Comparison of ENCODE assay signal across 11 cellular contexts in genomic region chr16:68642436-68643064, GRCh38. TPM values are rescaled to one million over a fixed set of nuclear protein-coding genes. Genes with fewer than 3 reads are reported as not detected.
DNase-seq lines count a peak whose midpoint lies in the region; ATAC-seq and TF ChIP-seq lines count a peak whose summit lies in the region.
"Had no signal": no experiment of that assay in that cellular context is flagged by ENCODE, and none has a peak within 500 bp of the region (broad histone marks: within the 10 kb centered on the region; RNA-seq: fewer than 3 reads in every experiment).

No MANE protein-coding gene starts in this region.

- H3K27ac Mint-ChIP-seq in endothelial cell (ENCODE audit: unreplicated experiment) = peak overlapping the region; percentile 83
- no peak overlapping the region for H3K27ac Mint-ChIP-seq in neural progenitor cell

- H3F3A ChIP-seq in neural progenitor cell (ENCODE audit: low read depth) = peaks cover 50% of the 10 kb centered on the region

- no peak for ATAC-seq in HG03442 (IDR thresholded peaks at IDR 0.05; ENCODE audit: unreplicated experiment)
- ATAC-seq: body of pancreas had no signal

- H3K4me3 ChIP-seq in neural progenitor cell = peak overlapping the region; percentile 42
- H3K4me3 ChIP-seq: body of pancreas had no signal

- peaks cover 29% of the 10 kb centered on the region for H3K4me1 ChIP-seq in neural progenitor cell

- H3K27me3 Mint-ChIP-seq in endothelial cell (ENCODE audit: unreplicated experiment) = peaks cover 10% of the 10 kb centered on the region
- H3K27me3 Mint-ChIP-seq in neural progenitor cell (ENCODE audit: insufficient read depth, low read depth) = peaks cover 25% of the 10 kb centered on the region

- no peaks in the 10 kb centered on the region for H3K9me3 ChIP-seq in neural progenitor cell (ENCODE audit: low read depth)
- H3K9me3 ChIP-seq: body of pancreas had no signal

- H2AFZ ChIP-seq in neural progenitor cell (replicated peaks) = peak overlapping the region; percentile 78

- peaks cover 11% of the 10 kb centered on the region for H4K20me1 ChIP-seq in neural progenitor cell (ENCODE audit: low read depth)

- TF ChIP-seq CTCF in endothelial cell (IDR thresholded peaks at IDR 0.05; ENCODE audit: unreplicated experiment) = no peak
- TF ChIP-seq CTCF in neural progenitor cell (IDR thresholded peaks at IDR 0.05) = no peak

- DNase-seq in COR-L47 (lab: John Stamatoyannopoulos, UW) (peak; percentile 39), NCI-H1092 treated with DMSO at 0.1 percent for 48 hours (lab: John Stamatoyannopoulos, UW) (peak; percentile 22), endothelial cell (ENCODE audit: low spot score) (peak; percentile 51), neural progenitor cell (ENCODE audit: low spot score) (peak; percentile 91), SIG-M5 treated with dmso at 0.1 percent for 504 hours (lab: John Stamatoyannopoulos, UW; ENCODE audit: unreplicated experiment) (no peak), NAMALWA (ENCODE audit: low spot score) (no peak), dedifferentiated amniotic fluid mesenchymal stem cell (ENCODE audit: extremely low spot score) (no peak)
- DNase-seq: NCI-H1417 had no signal

- no peaks in the 10 kb centered on the region for H3K36me3 ChIP-seq in neural progenitor cell

- H3K4me3 Mint-ChIP-seq in endothelial cell (ENCODE audit: unreplicated experiment) (peak overlapping the region; percentile 79), neural progenitor cell (peak overlapping the region; percentile 80)

- H3K9me3 Mint-ChIP-seq in endothelial cell (ENCODE audit: unreplicated experiment) (no peaks in the 10 kb centered on the region), neural progenitor cell (no peaks in the 10 kb centered on the region)

- H3K27ac ChIP-seq in neural progenitor cell = no peak overlapping the region
- H3K27ac ChIP-seq: body of pancreas, VCaP had no signal

- H3K9ac ChIP-seq in neural progenitor cell = no peak overlapping the region

- peaks cover 11% of the 10 kb centered on the region for H3K4me1 Mint-ChIP-seq in endothelial cell (ENCODE audit: unreplicated experiment)
- peaks cover 27% of the 10 kb centered on the region for H3K4me1 Mint-ChIP-seq in neural progenitor cell

- peak overlapping the region; percentile 77 for H3K4me2 ChIP-seq in neural progenitor cell

- H3K27me3 ChIP-seq in neural progenitor cell = peaks cover 44% of the 10 kb centered on the region

- H3K79me2 ChIP-seq in neural progenitor cell (ENCODE audit: low read depth) = peaks cover 7% of the 10 kb centered on the region

- H3K36me3 Mint-ChIP-seq in endothelial cell (ENCODE audit: low read depth, unreplicated experiment) (no peaks in the 10 kb centered on the region), neural progenitor cell (no peaks in the 10 kb centered on the region)

RNA-seq across cellular contexts. Expression of gene CDH3, which starts 2.6 kb away (rescaled TPM):
- total RNA-seq in endothelial cell (ENCODE audit: unreplicated experiment) = 3.2 TPM
- total RNA-seq in neural progenitor cell (ENCODE audit: low replicate concordance) = 3.9 and 11.0 TPM in 2 replicates

Comparison
In these comparisons a context has a peak if more than half of its experiments do, and no peak if none do; other contexts are left out.
1. DNase-seq: peak in COR-L47 (single experiment), NCI-H1092 treated with DMSO at 0.1 percent for 48 hours (single experiment), endothelial cell (single experiment) and neural progenitor cell (single experiment); none in SIG-M5 treated with dmso at 0.1 percent for 504 hours (single experiment), NAMALWA (single experiment) and dedifferentiated amniotic fluid mesenchymal stem cell (single experiment).